9 cellular contexts compared by ENCODE assay signal in the genomic region with DNA sequence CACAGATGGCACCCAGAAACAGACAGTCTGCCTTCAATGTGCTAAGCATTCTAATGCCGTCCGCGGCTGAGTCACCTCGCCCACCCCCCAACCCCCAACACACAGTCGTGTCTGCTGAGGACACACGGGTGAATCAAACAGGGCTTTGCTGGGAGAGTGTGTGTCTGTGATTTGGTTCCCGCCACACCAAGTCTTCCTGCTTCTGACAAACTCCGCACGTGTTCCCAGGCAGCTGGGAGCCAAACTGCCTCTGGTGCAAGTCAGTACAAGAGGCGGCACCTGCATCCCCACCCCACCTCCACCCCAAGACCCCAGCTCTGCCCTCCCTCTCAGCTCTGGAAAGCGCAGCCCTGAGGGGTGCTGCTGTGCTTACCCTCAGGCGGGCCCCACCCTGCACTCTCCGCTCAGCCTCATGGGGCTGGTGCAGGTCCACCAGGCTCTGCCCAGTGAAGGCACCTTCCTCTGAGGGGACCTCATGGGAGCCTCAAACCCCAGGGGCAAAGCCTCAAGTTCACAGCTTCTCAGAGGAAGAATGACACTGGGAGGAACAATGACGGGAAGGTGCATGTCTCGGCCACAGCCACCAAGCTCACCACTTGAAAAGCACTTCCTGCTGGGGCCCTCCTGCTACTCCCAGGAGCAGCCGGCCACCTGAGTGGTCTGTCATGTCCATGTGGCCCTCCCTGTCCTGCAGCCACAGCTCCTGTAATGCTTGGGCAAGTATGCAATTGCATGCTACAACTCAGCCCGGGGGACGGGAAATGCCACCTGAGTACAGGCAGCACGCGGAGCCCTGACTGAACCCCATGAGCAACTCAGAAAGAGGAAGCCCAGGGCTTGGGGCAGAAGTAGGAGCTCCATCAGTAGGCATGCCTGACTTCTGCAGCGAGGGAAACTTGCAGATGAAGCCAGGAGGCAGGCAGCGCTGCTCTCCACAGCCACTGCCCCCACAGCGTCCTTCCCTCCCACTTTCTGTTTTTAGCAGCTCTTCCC. TPM values are rescaled to one million over a fixed set of nuclear protein-coding genes. Genes with fewer than 3 reads are reported as not detected.
DNase-seq lines count a peak whose midpoint lies in the region; ATAC-seq and TF ChIP-seq lines count a peak whose summit lies in the region.
"Had no signal": no experiment of that assay in that cellular context is flagged by ENCODE, and none has a peak within 500 bp of the region (broad histone marks: within the 10 kb centered on the region; RNA-seq: fewer than 3 reads in every experiment).

No MANE protein-coding gene starts in this region.

- no peaks in the 10 kb centered on the region for H3K9me3 ChIP-seq in right cardiac atrium (ENCODE audit: control insufficient read depth, low read length)
- H3K9me3 ChIP-seq: SJSA1 had no signal

- H3K4me3 Mint-ChIP-seq in activated naive CD4-positive, alpha-beta T cell treated with anti-CD3 and anti-CD28 coated beads, Interleukin-2, amount 10 ng/mL, durations not matched to agents 7 days and 5 days, result peak overlapping the region; percentile 75

- H3K4me1 Mint-ChIP-seq in activated naive CD4-positive, alpha-beta T cell treated with anti-CD3 and anti-CD28 coated beads, Interleukin-2, amount 10 ng/mL, durations not matched to agents 7 days and 5 days, result peaks cover 92% of the 10 kb centered on the region

- ATAC-seq in right cardiac atrium (peak in 1 of 2 donors; percentile 2), HG02840 (IDR thresholded peaks at IDR 0.05; ENCODE audit: low FRiP score, unreplicated experiment) (no peak)

- H3K27ac Mint-ChIP-seq in activated naive CD4-positive, alpha-beta T cell treated with anti-CD3 and anti-CD28 coated beads, Interleukin-2, amount 10 ng/mL, durations not matched to agents 7 days and 5 days, result peak overlapping the region; percentile 97

- H3K4me3 ChIP-seq in right cardiac atrium (ENCODE audit: low read length), result no peak overlapping the region
- H3K4me3 ChIP-seq: SJSA1 had no signal

- peaks cover 4% of the 10 kb centered on the region for H3K36me3 Mint-ChIP-seq in activated naive CD4-positive, alpha-beta T cell treated with anti-CD3 and anti-CD28 coated beads, Interleukin-2, amount 10 ng/mL, durations not matched to agents 7 days and 5 days

- no peaks in the 10 kb centered on the region for H3K9me3 Mint-ChIP-seq in activated naive CD4-positive, alpha-beta T cell treated with anti-CD3 and anti-CD28 coated beads, Interleukin-2, amount 10 ng/mL, durations not matched to agents 7 days and 5 days

- TF ChIP-seq CTCF in GM13976 (IDR thresholded peaks at IDR 0.05; ENCODE audit: borderline replicate concordance, control extremely low read depth, extremely low read depth, insufficient read depth, missing control alignments), result no peak
- no peak for TF ChIP-seq CTCF in RWPE1 (conservative IDR thresholded peaks at IDR 0.05; ENCODE audit: low read depth)

- 40% methylated on average over 23 of the region's 23 CpGs for WGBS in right cardiac atrium

- no peaks in the 10 kb centered on the region for H3K27me3 Mint-ChIP-seq in activated naive CD4-positive, alpha-beta T cell treated with anti-CD3 and anti-CD28 coated beads, Interleukin-2, amount 10 ng/mL, durations not matched to agents 7 days and 5 days

- peaks cover 47% of the 10 kb centered on the region for H3K4me1 ChIP-seq in right cardiac atrium (ENCODE audit: control insufficient read depth, insufficient read depth, low read length)

- CTCF ChIA-PET in RWPE1 (lab: Yijun Ruan, JAX), result interaction anchor here (0.6 kb wide), 3 partner anchors 8 to 509 kb away, joined by 3 to 9 read pairs (median 4); no protein-coding TSS in a partner anchor
- CTCF ChIA-PET in activated naive CD4-positive, alpha-beta T cell treated with anti-CD3 and anti-CD28 coated beads, Interleukin-2, amount 10 ng/mL, durations not matched to agents 7 days and 5 days (lab: Charles Lee), result interaction anchor here (0.8 to 2.2 kb wide), 6 partner anchors 14 to 73 kb away, joined by 3 to 8 read pairs (median 4); partner anchors contain the start of genes MED26, SLC35E1, SMIM7 and TMEM38A

- intact Hi-C loops in right cardiac atrium (cut with DNase I), result no loop called here

- POLR2A ChIA-PET in RWPE1 (lab: Yijun Ruan, JAX; ENCODE audit: low non-redundant PET), result no interaction called here

- DNase-seq in GM13976 (ENCODE audit: low spot score), result peak; percentile 47
- DNase-seq in RWPE1 (ENCODE audit: low spot score), result no peak
- peak; percentile 72 for DNase-seq in activated naive CD4-positive, alpha-beta T cell treated with anti-CD3 and anti-CD28 coated beads, Interleukin-2, amount 10 ng/mL, durations not matched to agents 7 days and 5 days
- DNase-seq in right cardiac atrium, result peak in 1 of 3 donors; percentile 67
- DNase-seq in stimulated activated CD4-positive, alpha-beta T cell treated with anti-CD3 and anti-CD28 coated beads, TNF-alpha, amount 100 ng/mL, for 4 hours (ENCODE audit: low read depth in 3 of 3), result peak in 2 of 3 experiments; percentile 54 to 55
- no peak for DNase-seq in NCI-H2081 (lab: John Stamatoyannopoulos, UW)
- DNase-seq in NCI-H345 (lab: John Stamatoyannopoulos, UW), result no peak

- peak overlapping the region; percentile 78 for H3K27ac ChIP-seq in RWPE1
- H3K27ac ChIP-seq in right cardiac atrium (ENCODE audit: low read length), result peak overlapping the region; percentile 46
- H3K27ac ChIP-seq: SJSA1 had no signal

- in situ Hi-C loops in GM13976 (cut with MboI; ENCODE audit: low sequenced_read_pairs, unreplicated experiment), result no loop called here

- no peaks in the 10 kb centered on the region for H3K27me3 ChIP-seq in right cardiac atrium (ENCODE audit: control insufficient read depth, insufficient read depth)
- H3K27me3 ChIP-seq: SJSA1 had no signal

RNA-seq across cellular contexts. Expression of gene SLC35E1, which starts 15.1 kb away (rescaled TPM):
- 10 to 100 TPM; 21.0 to 26.6 (median 25.8) TPM for total RNA-seq in right cardiac atrium
- 21.3 TPM for polyA plus RNA-seq in right cardiac atrium

RNA-seq across cellular contexts. Expression of gene MED26, which starts 40.7 kb away (rescaled TPM):
- total RNA-seq in right cardiac atrium, result 1 to 10 TPM; 5.3 to 6.1 (median 5.6) TPM
- 4.5 TPM for polyA plus RNA-seq in right cardiac atrium

RNA-seq across cellular contexts. Expression of gene CHERP, which starts 45.1 kb away (rescaled TPM):
- total RNA-seq in right cardiac atrium, result 10 to 100 TPM; 20.7 to 25.8 (median 20.9) TPM
- polyA plus RNA-seq in right cardiac atrium, result 15.6 TPM

Comparison
In these comparisons a context has a peak if more than half of its experiments do, and no peak if none do; other contexts are left out.
1. DNase-seq: peak in GM13976 (single experiment), activated naive CD4-positive, alpha-beta T cell treated with anti-CD3 and anti-CD28 coated beads, Interleukin-2, amount 10 ng/mL, durations not matched to agents 7 days and 5 days (single experiment) and stimulated activated CD4-positive, alpha-beta T cell treated with anti-CD3 and anti-CD28 coated beads, TNF-alpha, amount 100 ng/mL, for 4 hours (2 of 3); none in RWPE1 (single experiment), NCI-H2081 (0 of 2) and NCI-H345 (single experiment).